In the genomic region with DNA sequence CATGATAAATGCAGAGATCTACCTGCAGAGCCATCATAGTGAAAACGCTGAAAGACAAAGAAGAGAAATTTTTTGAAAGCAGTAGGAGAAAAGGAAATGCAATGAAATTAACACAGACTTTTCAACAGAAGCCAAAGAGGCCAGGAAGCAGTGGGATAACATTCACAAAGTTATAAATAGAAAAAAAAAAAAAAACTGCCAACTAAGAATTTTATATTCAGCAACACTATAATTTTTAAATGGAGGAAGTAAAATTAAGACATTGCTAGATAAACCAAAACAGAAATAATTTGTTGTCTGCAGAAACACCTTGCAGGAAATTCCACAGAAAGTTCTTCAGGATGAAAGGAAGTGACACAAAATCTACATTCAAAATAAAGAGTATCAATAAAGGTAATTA, we compare ENCODE assay signal across 8 cellular contexts.
"Had no signal": no experiment of that assay in that cellular context is flagged by ENCODE, and none has a peak within 500 bp of the region (broad histone marks: within the 10 kb centered on the region; RNA-seq: fewer than 3 reads in every experiment).

No MANE protein-coding gene starts in this region.

- H3K4me3 ChIP-seq: K562 had no signal

- H3K27ac ChIP-seq: HL-60, KMS-11 had no signal

- DNase-seq: IMR-90, KBM-7, KG1 had no signal

- ATAC-seq: HepG2, K562 had no signal

- FAIRE-seq: HepG2, HTR-8/SVneo, K562 had no signal
